ENCODE assay signal across 2 cellular contexts in genomic region chr3:12753275-12754028, GRCh38.
TF ChIP-seq lines count a peak whose summit lies in the region.

No MANE protein-coding gene starts in this region.

TF ChIP-seq in A549, 52 proteins besides CTCF, POLR2A, EP300 and RAD21:
- TF ChIP-seq ATOH8 (CRISPR knock-in tag; IDR thresholded peaks at IDR 0.05; ENCODE audit: low read depth) (no peak), MAFK (IDR thresholded peaks at IDR 0.05; ENCODE audit: partially characterized antibody) (peak; percentile 48)

TF ChIP-seq in IMR-90, 13 proteins besides CTCF, POLR2A, EP300 and RAD21:
- TF ChIP-seq ELK1 (IDR thresholded peaks at IDR 0.05; ENCODE audit: borderline replicate concordance, low read depth, low read length) (no peak), NFE2L2 (IDR thresholded peaks at IDR 0.05; ENCODE audit: low read depth, low read length) (no peak), RFX5 (IDR thresholded peaks at IDR 0.05; ENCODE audit: low read depth, low read length) (no peak), USF2 (IDR thresholded peaks at IDR 0.05; ENCODE audit: low read depth, low read length) (no peak), FOS (IDR thresholded peaks at IDR 0.05; ENCODE audit: low read depth, low read length) (no peak), CEBPB (IDR thresholded peaks at IDR 0.05; ENCODE audit: low read depth, low read length) (no peak), BHLHE40 (IDR thresholded peaks at IDR 0.05; ENCODE audit: low read depth, low read length) (no peak), MXI1 (IDR thresholded peaks at IDR 0.05; ENCODE audit: borderline replicate concordance, low read depth, low read length) (no peak), MAFK (IDR thresholded peaks at IDR 0.05; ENCODE audit: low read depth, low read length) (no peak), SMC3 (IDR thresholded peaks at IDR 0.05; ENCODE audit: low read depth, low read length) (no peak), CHD1 (IDR thresholded peaks at IDR 0.05; ENCODE audit: low read depth, low read length) (no peak)
